ENCODE assay signal across 8 cellular contexts in the genomic region with DNA sequence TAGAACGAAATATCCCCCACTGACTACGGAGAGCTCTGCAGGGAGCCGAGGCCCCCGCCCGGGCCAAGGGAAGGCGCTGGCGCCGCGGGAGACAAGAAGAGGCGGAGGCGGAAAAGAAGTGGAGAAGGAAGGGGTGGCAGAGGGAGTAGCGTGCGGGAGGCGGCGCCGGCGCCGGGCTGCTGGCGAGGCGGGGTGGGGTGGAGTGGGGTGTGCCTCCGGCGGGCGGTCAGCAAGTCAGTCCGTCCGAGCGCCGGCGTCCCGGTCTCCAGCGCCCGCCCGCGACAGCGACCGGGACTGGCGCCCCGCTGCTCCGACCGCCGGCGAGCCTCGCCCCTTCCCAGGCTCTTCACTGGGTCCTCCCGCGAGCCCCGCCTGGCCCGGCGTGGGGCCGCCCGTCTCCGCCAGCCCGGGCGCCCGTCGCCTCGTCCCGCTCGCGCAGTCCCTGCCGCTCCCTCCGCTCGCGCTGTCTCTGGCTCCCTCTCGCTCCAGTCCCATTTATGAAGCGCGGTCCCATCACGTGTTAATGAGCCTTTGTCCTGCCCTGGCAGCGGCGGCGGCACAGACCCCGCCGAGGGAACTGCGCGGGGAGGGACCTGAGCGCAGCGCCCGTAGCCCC. TPM values are rescaled to one million over a fixed set of nuclear protein-coding genes. Genes with fewer than 3 reads are reported as not detected.
DNase-seq lines count a peak whose midpoint lies in the region; ATAC-seq and TF ChIP-seq lines count a peak whose summit lies in the region.

A gene (minus strand): TSS at position 471 of the 616 bp plus-strand sequence. CDS start 21,073 bp downstream, outside the sequence.

- H3K4me3 Mint-ChIP-seq in stimulated activated effector memory CD8-positive, alpha-beta T cell treated with anti-CD3 and anti-CD28 coated beads, Interleukin-12 subunit alpha, Interleukin-12 subunit beta, amount 100 ng/mL, for 72 hours = peak within 1 kb of the TSS; percentile 67

- TF ChIP-seq POLR2A in body of pancreas (IDR thresholded peaks at IDR 0.05) = no peak

- no peaks in the 10 kb centered on the region for H3K36me3 ChIP-seq in body of pancreas (replicated peaks in 1 of 2; ENCODE audit: insufficient read depth in 1 of 2, low read depth in 2 of 2)
- no peaks in the 10 kb centered on the region for H3K36me3 ChIP-seq in kidney epithelial cell (ENCODE audit: control insufficient read depth, insufficient read depth, low read length)

- H3K27me3 ChIP-seq in body of pancreas (peaks cover 4 to 26% of the 10 kb centered on the region in 2 donors), kidney epithelial cell (ENCODE audit: control insufficient read depth, insufficient read depth, low read length) (peaks cover 17% of the 10 kb centered on the region)

- no peaks in the 10 kb centered on the region for H3K36me3 Mint-ChIP-seq in stimulated activated effector memory CD8-positive, alpha-beta T cell treated with anti-CD3 and anti-CD28 coated beads, Interleukin-12 subunit alpha, Interleukin-12 subunit beta, amount 100 ng/mL, for 72 hours

- H3K4me1 Mint-ChIP-seq in stimulated activated effector memory CD8-positive, alpha-beta T cell treated with anti-CD3 and anti-CD28 coated beads, Interleukin-12 subunit alpha, Interleukin-12 subunit beta, amount 100 ng/mL, for 72 hours = peaks cover 17% of the 10 kb centered on the region

- H3K4me1 ChIP-seq in body of pancreas = peaks cover 23% of the 10 kb centered on the region

- WGBS in body of pancreas, 2 donors = 0 to 1% methylated on average over 25 to 67 of the region's 76 CpGs

- no peaks in the 10 kb centered on the region for H3K9me3 ChIP-seq in body of pancreas

- no peak within 1 kb of the TSS for H3K27ac Mint-ChIP-seq in stimulated activated effector memory CD8-positive, alpha-beta T cell treated with anti-CD3 and anti-CD28 coated beads, Interleukin-12 subunit alpha, Interleukin-12 subunit beta, amount 100 ng/mL, for 72 hours

- peak within 1 kb of the TSS; percentile 16 to 39 for H3K4me3 ChIP-seq in body of pancreas
- H3K4me3 ChIP-seq in kidney epithelial cell (ENCODE audit: low read depth, low read length) = peak within 1 kb of the TSS; percentile 54

- TF ChIP-seq CTCF in body of pancreas (IDR thresholded peaks at IDR 0.05) (no peak), kidney epithelial cell (IDR thresholded peaks at IDR 0.05; ENCODE audit: insufficient read depth, low read length, poor library complexity, severe bottlenecking) (no peak)

- DNase-seq in CD1c-positive myeloid dendritic cell (ENCODE audit: extremely low spot score) = peak; percentile 18
- DNase-seq in NCI-H748 (lab: John Stamatoyannopoulos, UW; ENCODE audit: unreplicated experiment) = peak; percentile 67
- DNase-seq in body of pancreas = peak; percentile 23 to 43 (median 30)
- no peak for DNase-seq in kidney epithelial cell (ENCODE audit: low read depth)
- DNase-seq in stimulated activated effector memory CD8-positive, alpha-beta T cell treated with anti-CD3 and anti-CD28 coated beads, Interleukin-12 subunit alpha, Interleukin-12 subunit beta, amount 100 ng/mL, for 72 hours (ENCODE audit: low spot score in 2 of 2) = no peak
- no peak for DNase-seq in activated gamma-delta T cell treated with Interleukin-2 at 50 U/mL for 16 hours

- no peak within 1 kb of the TSS for H3K27ac ChIP-seq in body of pancreas

- no peaks in the 10 kb centered on the region for H3K9me3 Mint-ChIP-seq in stimulated activated effector memory CD8-positive, alpha-beta T cell treated with anti-CD3 and anti-CD28 coated beads, Interleukin-12 subunit alpha, Interleukin-12 subunit beta, amount 100 ng/mL, for 72 hours

- ATAC-seq in GM18907 (IDR thresholded peaks at IDR 0.05; ENCODE audit: unreplicated experiment) (peak; percentile 61), HG03103 (IDR thresholded peaks at IDR 0.05; ENCODE audit: low read depth, unreplicated experiment) (peak; percentile 38), body of pancreas (peak; percentile 69)
- ATAC-seq in stimulated activated effector memory CD8-positive, alpha-beta T cell treated with anti-CD3 and anti-CD28 coated beads, Interleukin-12 subunit alpha, Interleukin-12 subunit beta, amount 100 ng/mL, for 72 hours = peak; percentile 59

- intact Hi-C loops in body of pancreas (cut with DNase I) = no loop called here

RNA-seq across cellular contexts. Expression of the gene that starts here (rescaled TPM):
- total RNA-seq in body of pancreas = 1 to 10 TPM; 2.6 to 6.6 TPM
- total RNA-seq in kidney epithelial cell = 0.92 and 1.2 TPM in 2 replicates

Comparison
In these comparisons a context has a peak if more than half of its experiments do, and no peak if none do; other contexts are left out.
1. DNase-seq: peak in CD1c-positive myeloid dendritic cell (single experiment), NCI-H748 (single experiment) and body of pancreas (4 of 4); none in kidney epithelial cell (single experiment), stimulated activated effector memory CD8-positive, alpha-beta T cell treated with anti-CD3 and anti-CD28 coated beads, Interleukin-12 subunit alpha, Interleukin-12 subunit beta, amount 100 ng/mL, for 72 hours (0 of 2) and activated gamma-delta T cell treated with Interleukin-2 at 50 U/mL for 16 hours (single experiment).
2. Peak in every context shown above with its lines, with median percentiles within 50 percentile points of each other: ATAC-seq.